9 cellular contexts compared by ENCODE assay signal in genomic region chr9:131732636-131733340, GRCh38. TPM values are rescaled to one million over a fixed set of nuclear protein-coding genes. Genes with fewer than 3 reads are reported as not detected.
DNase-seq lines count a peak whose midpoint lies in the region; ATAC-seq and TF ChIP-seq lines count a peak whose summit lies in the region.
"Had no signal": no experiment of that assay in that cellular context is flagged by ENCODE, and none has a peak within 500 bp of the region (broad histone marks: within the 10 kb centered on the region; RNA-seq: fewer than 3 reads in every experiment).

No MANE protein-coding gene starts in this region.

- DNase-seq in Caco-2 (no peak), memory B cell (ENCODE audit: low spot score in 2 of 2) (peak in 1 of 2 donors; percentile 71), neural progenitor cell (ENCODE audit: low spot score) (no peak), GOT3 (lab: John Stamatoyannopoulos, UW) (no peak)
- DNase-seq in activated naive CD4-positive, alpha-beta T cell treated with anti-CD3 and anti-CD28 coated beads, Interleukin-2, amount 10 ng/mL, durations not matched to agents 7 days and 5 days, result peak; percentile 67

- H3K4me3 Mint-ChIP-seq in Caco-2 (ENCODE audit: unreplicated experiment) (no peak overlapping the region), IgD-negative memory B cell (peak overlapping the region; percentile 54 to 85 (median 76)), memory B cell (peak overlapping the region; percentile 69), neural progenitor cell (no peak overlapping the region)
- peak overlapping the region; percentile 67 for H3K4me3 Mint-ChIP-seq in activated naive CD4-positive, alpha-beta T cell treated with anti-CD3 and anti-CD28 coated beads, Interleukin-2, amount 10 ng/mL, durations not matched to agents 7 days and 5 days

- H3K27me3 ChIP-seq in Caco-2 (replicated peaks; ENCODE audit: control insufficient read depth, insufficient read depth, low read length), result no peaks in the 10 kb centered on the region
- no peaks in the 10 kb centered on the region for H3K27me3 ChIP-seq in neural progenitor cell

- H3K36me3 ChIP-seq in Caco-2 (ENCODE audit: control insufficient read depth, insufficient read depth, low read length) (no peaks in the 10 kb centered on the region), neural progenitor cell (no peaks in the 10 kb centered on the region)

- H4K20me1 ChIP-seq in neural progenitor cell (ENCODE audit: low read depth), result peaks cover 66% of the 10 kb centered on the region

- no peaks in the 10 kb centered on the region for H3K27me3 Mint-ChIP-seq in Caco-2 (ENCODE audit: insufficient read depth, unreplicated experiment)
- H3K27me3 Mint-ChIP-seq in IgD-negative memory B cell, result no peaks in the 10 kb centered on the region
- H3K27me3 Mint-ChIP-seq in activated naive CD4-positive, alpha-beta T cell treated with anti-CD3 and anti-CD28 coated beads, Interleukin-2, amount 10 ng/mL, durations not matched to agents 7 days and 5 days, result no peaks in the 10 kb centered on the region
- no peaks in the 10 kb centered on the region for H3K27me3 Mint-ChIP-seq in memory B cell
- H3K27me3 Mint-ChIP-seq in neural progenitor cell (ENCODE audit: insufficient read depth, low read depth), result peaks cover 2% of the 10 kb centered on the region

- H3F3A ChIP-seq in neural progenitor cell (ENCODE audit: low read depth), result no peaks in the 10 kb centered on the region

- no peak for TF ChIP-seq CTCF in Caco-2 (IDR thresholded peaks at IDR 0.05; ENCODE audit: insufficient read depth in 1 of 2, low read depth in 1 of 2, low read length in 1 of 2, severe bottlenecking in 1 of 2, unreplicated experiment in 1 of 2)
- TF ChIP-seq CTCF in neural progenitor cell (IDR thresholded peaks at IDR 0.05), result no peak

- CTCF ChIA-PET in Caco-2 (lab: Charles Lee), result no interaction called here
- CTCF ChIA-PET in activated naive CD4-positive, alpha-beta T cell treated with anti-CD3 and anti-CD28 coated beads, Interleukin-2, amount 10 ng/mL, durations not matched to agents 7 days and 5 days (lab: Charles Lee), result interaction anchor here (0.6 to 7.0 kb wide), 6 partner anchors 23 to 474 kb away, joined by 3 to 30 read pairs (median 3); no protein-coding TSS in a partner anchor

- intact Hi-C loops in Caco-2 (cut with micrococcal nuclease; ENCODE audit: unreplicated experiment), result loop anchor here (10.0 kb wide), 1 partner anchor 358 kb away; no protein-coding TSS in a partner anchor

- peaks cover 51% of the 10 kb centered on the region for H3K4me1 Mint-ChIP-seq in Caco-2 (ENCODE audit: low read depth, unreplicated experiment)
- H3K4me1 Mint-ChIP-seq in IgD-negative memory B cell, result peaks cover 67 to 80% (median 75%) of the 10 kb centered on the region in 3 donors
- H3K4me1 Mint-ChIP-seq in activated naive CD4-positive, alpha-beta T cell treated with anti-CD3 and anti-CD28 coated beads, Interleukin-2, amount 10 ng/mL, durations not matched to agents 7 days and 5 days, result peaks cover 96% of the 10 kb centered on the region
- peaks cover 70% of the 10 kb centered on the region for H3K4me1 Mint-ChIP-seq in memory B cell
- H3K4me1 Mint-ChIP-seq in neural progenitor cell, result peaks cover 38% of the 10 kb centered on the region

- H3K4me2 ChIP-seq in neural progenitor cell, result no peak overlapping the region

- H3K9me3 Mint-ChIP-seq in Caco-2 (ENCODE audit: unreplicated experiment), result no peaks in the 10 kb centered on the region
- H3K9me3 Mint-ChIP-seq in IgD-negative memory B cell, result no peaks in the 10 kb centered on the region
- no peaks in the 10 kb centered on the region for H3K9me3 Mint-ChIP-seq in activated naive CD4-positive, alpha-beta T cell treated with anti-CD3 and anti-CD28 coated beads, Interleukin-2, amount 10 ng/mL, durations not matched to agents 7 days and 5 days
- no peaks in the 10 kb centered on the region for H3K9me3 Mint-ChIP-seq in memory B cell
- H3K9me3 Mint-ChIP-seq in neural progenitor cell, result peaks cover 3% of the 10 kb centered on the region

- peak; percentile 36 for ATAC-seq in memory B cell (ENCODE audit: low read depth)
- no peak for ATAC-seq in HG02970 (IDR thresholded peaks at IDR 0.05; ENCODE audit: low FRiP score, unreplicated experiment)
- no peak for ATAC-seq in GM21576 (IDR thresholded peaks at IDR 0.05; ENCODE audit: unreplicated experiment)

- H3K9me3 ChIP-seq in Caco-2 (no peaks in the 10 kb centered on the region), neural progenitor cell (ENCODE audit: low read depth) (no peaks in the 10 kb centered on the region)

- no peak overlapping the region for H3K27ac ChIP-seq in neural progenitor cell

- H3K36me3 Mint-ChIP-seq in Caco-2 (ENCODE audit: insufficient read depth, unreplicated experiment) (peaks cover 19% of the 10 kb centered on the region), IgD-negative memory B cell (peaks cover 5% of the 10 kb centered on the region), memory B cell (peaks cover 9% of the 10 kb centered on the region), neural progenitor cell (peaks cover 29% of the 10 kb centered on the region)
- peaks cover 33% of the 10 kb centered on the region for H3K36me3 Mint-ChIP-seq in activated naive CD4-positive, alpha-beta T cell treated with anti-CD3 and anti-CD28 coated beads, Interleukin-2, amount 10 ng/mL, durations not matched to agents 7 days and 5 days

- peak overlapping the region; percentile 23 for H3K27ac Mint-ChIP-seq in Caco-2 (ENCODE audit: unreplicated experiment)
- peak overlapping the region; percentile 94 to 99 (median 99) for H3K27ac Mint-ChIP-seq in IgD-negative memory B cell
- H3K27ac Mint-ChIP-seq in activated naive CD4-positive, alpha-beta T cell treated with anti-CD3 and anti-CD28 coated beads, Interleukin-2, amount 10 ng/mL, durations not matched to agents 7 days and 5 days, result peak overlapping the region; percentile 97
- H3K27ac Mint-ChIP-seq in memory B cell, result peak overlapping the region; percentile 94
- no peak overlapping the region for H3K27ac Mint-ChIP-seq in neural progenitor cell

- BruUV-seq in Caco-2 (replicated peaks; lab: Mats Ljungman, UMichigan), result no TSS peak

- POLR2A ChIA-PET in Caco-2 (lab: Charles Lee), result interaction anchor here (0.6 kb wide), 1 partner anchor 188 kb away, joined by 5 read pairs; the partner anchor contains the start of gene PRRT1B

- H3K79me2 ChIP-seq in neural progenitor cell (ENCODE audit: low read depth), result peaks cover 72% of the 10 kb centered on the region

- peaks cover 55% of the 10 kb centered on the region for H3K4me1 ChIP-seq in Caco-2
- peaks cover 10% of the 10 kb centered on the region for H3K4me1 ChIP-seq in neural progenitor cell

- H3K4me3 ChIP-seq in Caco-2 (ENCODE audit: low read depth, low read length) (no peak overlapping the region), neural progenitor cell (no peak overlapping the region)
- H3K4me3 ChIP-seq: SK-N-MC had no signal

- H2AFZ ChIP-seq in neural progenitor cell (replicated peaks), result no peak overlapping the region

- H3K9ac ChIP-seq in neural progenitor cell, result no peak overlapping the region

RNA-seq across cellular contexts. Expression of gene RAPGEF1, which starts 7.1 kb away (rescaled TPM):
- total RNA-seq in Caco-2 (2022) (71.5 and 75.4 TPM in 2 replicates), neural progenitor cell (ENCODE audit: low replicate concordance) (33.3 and 34.6 TPM in 2 replicates)
- polyA plus RNA-seq in IgD-negative memory B cell, result 40.8 TPM

Comparison
In these comparisons a context has a peak if more than half of its experiments do, and no peak if none do; other contexts are left out.
1. H3K4me3 Mint-ChIP-seq: peak in IgD-negative memory B cell (4 of 4), activated naive CD4-positive, alpha-beta T cell treated with anti-CD3 and anti-CD28 coated beads, Interleukin-2, amount 10 ng/mL, durations not matched to agents 7 days and 5 days (single experiment) and memory B cell (single experiment); none in Caco-2 (single experiment) and neural progenitor cell (single experiment).